In the genomic region with DNA sequence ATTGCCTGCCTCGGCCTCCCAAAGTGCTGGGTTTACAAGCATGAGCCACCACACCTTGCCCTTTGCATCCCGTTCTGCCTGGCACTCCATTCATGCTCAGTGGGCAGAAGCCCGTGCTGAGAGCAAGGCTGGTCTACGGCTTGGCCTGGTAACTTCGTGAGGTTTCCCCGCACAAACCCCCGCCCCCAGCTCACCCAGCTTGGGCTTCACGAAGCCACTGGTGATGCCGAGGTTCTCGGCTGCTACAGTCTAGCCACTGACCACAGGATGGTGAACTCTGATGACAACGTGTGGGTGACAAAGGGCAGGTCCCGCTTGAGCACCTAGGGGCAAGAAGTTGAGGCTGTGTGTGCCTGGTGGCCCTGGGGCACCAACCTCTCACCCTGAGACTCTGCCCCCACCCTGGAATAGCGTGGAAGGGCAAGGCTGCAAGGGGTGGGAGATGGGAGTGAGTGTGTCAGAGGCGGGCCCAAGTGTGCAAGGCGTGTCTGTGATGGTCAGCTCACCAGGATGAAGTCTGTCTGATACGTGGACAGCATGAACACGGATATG, we compare ENCODE assay signal across 7 cellular contexts. TPM values are rescaled to one million over a fixed set of nuclear protein-coding genes. Genes with fewer than 3 reads are reported as not detected.
"Had no signal": no experiment of that assay in that cellular context is flagged by ENCODE, and none has a peak within 500 bp of the region (broad histone marks: within the 10 kb centered on the region; RNA-seq: fewer than 3 reads in every experiment).

No MANE protein-coding gene starts in this region.

RNA-seq across cellular contexts. Expression of a gene that starts 3.7 kb away (rescaled TPM):
- total RNA-seq: astrocyte, gastrocnemius medialis, mesothelial cell of epicardium, osteocyte, prostate gland, Right ventricle myocardium superior had no signal

RNA-seq across cellular contexts. Expression of a gene that starts 45.7 kb away (rescaled TPM):
- total RNA-seq: right atrium auricular region had no signal
